8 cellular contexts compared by ENCODE assay signal in the genomic region with DNA sequence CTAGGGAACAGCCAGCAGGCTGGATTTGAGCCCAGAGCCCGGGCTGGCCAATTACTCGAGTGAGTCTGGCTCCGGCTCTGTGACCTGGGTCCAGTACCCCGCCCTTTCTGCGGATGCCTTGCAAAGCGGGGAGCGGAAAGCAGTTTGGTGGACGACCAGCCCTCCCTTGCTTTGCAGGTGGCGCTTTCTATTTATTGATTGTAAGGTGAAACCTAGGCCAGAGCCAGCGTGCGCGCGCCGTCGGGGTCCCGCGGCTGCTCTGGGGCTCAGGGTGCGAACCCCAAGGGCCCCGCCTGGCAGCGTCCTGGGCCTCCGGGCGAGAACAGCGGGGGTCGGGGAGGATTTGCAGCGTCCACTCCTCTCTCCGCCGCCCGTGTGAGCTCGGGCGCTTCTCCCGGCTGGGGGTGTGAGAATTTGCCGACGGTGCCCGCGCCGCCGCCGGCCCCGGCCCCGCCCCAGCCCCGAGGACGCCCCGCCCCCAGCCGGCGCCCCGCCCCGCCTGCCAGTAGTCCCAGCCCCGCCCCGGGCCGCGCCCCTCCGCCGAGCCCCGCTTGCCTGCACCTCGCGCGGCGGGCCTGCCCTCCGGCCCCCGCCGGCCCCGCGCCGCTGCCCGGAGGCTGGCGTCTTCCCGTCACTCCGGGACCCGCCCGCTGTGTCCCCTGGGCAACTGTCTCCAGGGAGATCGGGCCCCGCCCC. TPM values are rescaled to one million over a fixed set of nuclear protein-coding genes. Genes with fewer than 3 reads are reported as not detected.
DNase-seq lines count a peak whose midpoint lies in the region; TF ChIP-seq lines count a peak whose summit lies in the region.

No MANE protein-coding gene starts in this region.

- DNase-seq in DMS79 treated with DMSO at 0.1 percent for 48 hours (lab: John Stamatoyannopoulos, UW): peak; percentile 68
- DNase-seq in GM23248: peak; percentile 85
- DNase-seq in MM.1S: peak; percentile 61
- DNase-seq in T47D (ENCODE audit: low read depth in 1 of 2, low spot score in 1 of 2): peak; percentile 46 to 61
- DNase-seq in iPS-NIHi7 (ENCODE audit: extremely low spot score): peak; percentile 84
- peak; percentile 62 for DNase-seq in smooth muscle cell (lab: John Stamatoyannopoulos, UW; ENCODE audit: unreplicated experiment)
- DNase-seq in NOMO-1 treated with DMSO at 0.1 percent for 48 hours (lab: John Stamatoyannopoulos, UW; ENCODE audit: unreplicated experiment): no peak

- no peaks in the 10 kb centered on the region for H3K9me2 ChIP-seq in GM23248 (ENCODE audit: insufficient read depth)
- H3K9me2 ChIP-seq in MM.1S (replicated peaks; ENCODE audit: insufficient read depth, low read length): no peaks in the 10 kb centered on the region

- H3K9ac ChIP-seq in GM23248 (peak overlapping the region; percentile 60), MM.1S (ENCODE audit: low read length) (peak overlapping the region; percentile 21; the same call in 1 of the 2 replicates), smooth muscle cell (ENCODE audit: low read depth) (peak overlapping the region; percentile 85)

- peak overlapping the region; percentile 76 for H3K4me3 ChIP-seq in GM23248
- peak overlapping the region; percentile 67 for H3K4me3 ChIP-seq in MM.1S (ENCODE audit: low read length)
- H3K4me3 ChIP-seq in smooth muscle cell: peak overlapping the region; percentile 64

- TF ChIP-seq CTCF in MM.1S (IDR thresholded peaks at IDR 0.05; ENCODE audit: low read length): no peak
- TF ChIP-seq CTCF in VCaP (conservative IDR thresholded peaks at IDR 0.05): no peak
- TF ChIP-seq CTCF in smooth muscle cell (IDR thresholded peaks at IDR 0.05; ENCODE audit: borderline replicate concordance, insufficient read depth, poor library complexity, severe bottlenecking): no peak

- H3K9me3 ChIP-seq in GM23248 (ENCODE audit: low read depth) (no peaks in the 10 kb centered on the region), MM.1S (replicated peaks; ENCODE audit: insufficient read depth, low read length) (no peaks in the 10 kb centered on the region), smooth muscle cell (replicated peaks; ENCODE audit: low read depth) (no peaks in the 10 kb centered on the region)

- H3K36me3 ChIP-seq in GM23248 (ENCODE audit: low read depth) (no peaks in the 10 kb centered on the region), MM.1S (replicated peaks; ENCODE audit: insufficient read depth, low read length) (no peaks in the 10 kb centered on the region), smooth muscle cell (ENCODE audit: low read depth) (no peaks in the 10 kb centered on the region)

- H3K4me1 ChIP-seq in GM23248 (ENCODE audit: insufficient read depth): peaks cover 21% of the 10 kb centered on the region
- H3K4me1 ChIP-seq in MM.1S (ENCODE audit: low read length): peaks cover 3% of the 10 kb centered on the region; the same call in 1 of the 2 replicates
- H3K4me1 ChIP-seq in smooth muscle cell (ENCODE audit: low read depth): peaks cover 28% of the 10 kb centered on the region

- H3K27ac ChIP-seq in GM23248 (no peak overlapping the region), MM.1S (ENCODE audit: low read length) (no peak overlapping the region), VCaP (peak overlapping the region; percentile 29; the same call in 1 of the 2 replicates), smooth muscle cell (ENCODE audit: low read depth) (no peak overlapping the region)

- WGBS in GM23248 (ENCODE audit: low coverage in 1 of 2, low lambda C conversion rate in 2 of 2, missing lambda C conversion rate in 2 of 2), 2 experiments: 1 to 2% methylated on average over 29 to 34 of the region's 72 CpGs
- 2% methylated on average over 31 of the region's 72 CpGs for WGBS in smooth muscle cell (ENCODE audit: low lambda C conversion rate)

- H3K4me2 ChIP-seq in GM23248 (ENCODE audit: unreplicated experiment): peak overlapping the region; percentile 84
- peak overlapping the region; percentile 92 for H3K4me2 ChIP-seq in MM.1S (ENCODE audit: low read depth, low read length)
- peak overlapping the region; percentile 92 for H3K4me2 ChIP-seq in smooth muscle cell

- H3K79me2 ChIP-seq in GM23248 (ENCODE audit: insufficient read depth): no peaks in the 10 kb centered on the region; the same call in 1 of the 2 replicates
- no peaks in the 10 kb centered on the region for H3K79me2 ChIP-seq in MM.1S (ENCODE audit: low read length)
- H3K79me2 ChIP-seq in smooth muscle cell (ENCODE audit: low read depth): no peaks in the 10 kb centered on the region

- 0 out of 2 replicates have a peak, but pooled peaks cover 14% of the 10 kb centered on the region for H3F3A ChIP-seq in GM23248 (ENCODE audit: insufficient read depth)
- H3F3A ChIP-seq in MM.1S (ENCODE audit: insufficient read depth, low read length): peaks cover 9% of the 10 kb centered on the region
- H3F3A ChIP-seq in smooth muscle cell (ENCODE audit: low read depth): peaks cover 11% of the 10 kb centered on the region

- in situ Hi-C loops in GM23248 (cut with MboI): no loop called here
- in situ Hi-C loops in T47D (cut with HindIII; ENCODE audit: low pct_unique_long_range_greater_than_20kb, low sequenced_read_pairs): no loop called here

- H4K20me1 ChIP-seq in GM23248 (ENCODE audit: insufficient read depth) (no peaks in the 10 kb centered on the region), MM.1S (ENCODE audit: insufficient read depth, low read length) (no peaks in the 10 kb centered on the region), smooth muscle cell (ENCODE audit: low read depth) (no peaks in the 10 kb centered on the region)

- H3K27me3 ChIP-seq in GM23248 (replicated peaks; ENCODE audit: insufficient read depth): no peaks in the 10 kb centered on the region
- H3K27me3 ChIP-seq in MM.1S (replicated peaks; ENCODE audit: insufficient read depth, low read length): peaks cover 80% of the 10 kb centered on the region
- no peaks in the 10 kb centered on the region for H3K27me3 ChIP-seq in smooth muscle cell (ENCODE audit: low read depth)

- H2AFZ ChIP-seq in GM23248 (peak overlapping the region; percentile 69), MM.1S (ENCODE audit: low read length) (peak overlapping the region; percentile 76), smooth muscle cell (ENCODE audit: low read depth) (peak overlapping the region; percentile 83)

RNA-seq across cellular contexts. Expression of a gene that starts 37.6 kb away (rescaled TPM):
- total RNA-seq in GM23248 (2014; rRNA removed; shearing (Covaris generic)): 7.1 and 8.0 TPM in 2 replicates
- polyA plus RNA-seq in GM23248 (2016; fragmentation: Nextera tagmentation; extraction: Ambion mirVana) (3.3 and 3.5 TPM in 2 replicates), smooth muscle cell (3.9 and 7.1 TPM in 2 replicates)
- total RNA-seq in smooth muscle cell: 4.1 and 4.9 TPM in 2 replicates

Comparison
In these comparisons a context has a peak if more than half of its experiments do, and no peak if none do; other contexts are left out.
1. H3K9ac ChIP-seq: peak in every context shown above with its lines; median percentile 85 in smooth muscle cell; 60 in GM23248; 21 in MM.1S.